14 cellular contexts compared by ENCODE assay signal in genomic region chr14:94938016-94938415, GRCh38.
DNase-seq lines count a peak whose midpoint lies in the region; ATAC-seq, FAIRE-seq and TF ChIP-seq lines count a peak whose summit lies in the region.
"Had no signal": no experiment of that assay in that cellular context is flagged by ENCODE, and none has a peak within 500 bp of the region (broad histone marks: within the 10 kb centered on the region; RNA-seq: fewer than 3 reads in every experiment).

No MANE protein-coding gene starts in this region.

- H4K8ac ChIP-seq in H1 (ENCODE audit: extremely low read depth, insufficient read depth, low read length) = no peak overlapping the region
- H4K8ac ChIP-seq in trophoblast cell (ENCODE audit: low read depth, low read length) = no peak overlapping the region

- 18% methylated on average over 2 of the region's 2 CpGs for WGBS in A549 (ENCODE audit: missing lambda C conversion rate)
- WGBS in H1 (ENCODE audit: extremely low coverage in 1 of 2, insufficient coverage in 1 of 2, insufficient read length in 1 of 2, insufficient replicate concordance in 2 of 2, low coverage in 1 of 2, low lambda C conversion rate in 2 of 2, missing lambda C conversion rate in 1 of 2), 2 experiments = 91% methylated on average over 2 of the region's 2 CpGs; no CpG with 5 or more reads in 1 of the 2 experiments
- WGBS in trophoblast cell (ENCODE audit: extremely low coverage, insufficient coverage, insufficient read length) = no CpG with 5 or more reads among the region's 2 CpGs

- no peaks in the 10 kb centered on the region for H3K79me1 ChIP-seq in H1 (ENCODE audit: low read depth, low read length)
- no peaks in the 10 kb centered on the region for H3K79me1 ChIP-seq in trophoblast cell (ENCODE audit: low read length)

- H3K9ac ChIP-seq in H1 (replicated peaks in 1 of 4; ENCODE audit: extremely low read depth in 1 of 4, low read depth in 3 of 4, low read length in 3 of 4) = no peak overlapping the region
- no peak overlapping the region for H3K9ac ChIP-seq in trophoblast cell (ENCODE audit: low read length)
- H3K9ac ChIP-seq: KMS-11 had no signal

- TF ChIP-seq EP300 in A549 (IDR thresholded peaks at IDR 0.05) (no peak), H1 (IDR thresholded peaks at IDR 0.05; ENCODE audit: borderline replicate concordance in 1 of 2, low read depth in 2 of 2, low read length in 2 of 2) (no peak)

- H4K91ac ChIP-seq in H1 (replicated peaks; ENCODE audit: insufficient read length, low read length) = no peak overlapping the region
- no peak overlapping the region for H4K91ac ChIP-seq in trophoblast cell (ENCODE audit: low read depth, low read length)

- peak overlapping the region; percentile 16; the same call in 1 of the 2 replicates for H2BK5ac ChIP-seq in H1 (ENCODE audit: low read depth, low read length)
- no peak overlapping the region for H2BK5ac ChIP-seq in trophoblast cell (ENCODE audit: low read depth, low read length, poor library complexity)

- POLR2A ChIA-PET in A549 (lab: Yijun Ruan, JAX) (no interaction called here), H1 (lab: Charles Lee; ENCODE audit: partially characterized antibody) (no interaction called here)

- H2BK120ac ChIP-seq in H1 (replicated peaks; ENCODE audit: low read depth, low read length) = no peak overlapping the region
- no peak overlapping the region for H2BK120ac ChIP-seq in trophoblast cell (ENCODE audit: insufficient read depth, low read length, poor library complexity)

- H3K79me2 ChIP-seq in H1 (ENCODE audit: control insufficient read depth in 1 of 2, insufficient read depth in 2 of 2, low read length in 2 of 2) = 0 out of 4 replicates have a peak, but pooled peaks cover 0 to 3% of the 10 kb centered on the region in 2 experiments
- H3K79me2 ChIP-seq in trophoblast cell (ENCODE audit: control insufficient read depth, insufficient read depth, low read length, poor library complexity) = no peaks in the 10 kb centered on the region

- no peak overlapping the region for H4K12ac ChIP-seq in trophoblast cell (ENCODE audit: low read depth, low read length)

- H2AFZ ChIP-seq in H1 (ENCODE audit: low read length) (no peak overlapping the region), trophoblast cell (ENCODE audit: insufficient read depth, low read length, poor library complexity) (no peak overlapping the region)

- H3K4me3 ChIP-seq in A549 (no peak overlapping the region), H1 (ENCODE audit: extremely low read depth in 1 of 4, insufficient read depth in 2 of 4, low read depth in 3 of 4, low read length in 4 of 4) (no peak overlapping the region), trophoblast cell (ENCODE audit: low read depth, low read length) (peak overlapping the region; percentile 34)

- H3K27me3 ChIP-seq in H1 (replicated peaks in 1 of 4; ENCODE audit: control insufficient read depth in 3 of 4, extremely low read depth in 1 of 4, insufficient read depth in 3 of 4, low read length in 3 of 4) = no peaks in the 10 kb centered on the region
- H3K27me3 ChIP-seq in trophoblast cell (ENCODE audit: insufficient read depth, low read length) = no peaks in the 10 kb centered on the region

- TF ChIP-seq CTCF in A549 (IDR thresholded peaks at IDR 0.05) (no peak), D721Med (IDR thresholded peaks at IDR 0.05; ENCODE audit: insufficient read depth, missing control alignments) (no peak), H1 (IDR thresholded peaks at IDR 0.05; ENCODE audit: control extremely low read depth in 1 of 3, insufficient read depth in 1 of 3, low read depth in 1 of 3, low read length in 3 of 3) (no peak)

- H3K23ac ChIP-seq in H1 (ENCODE audit: insufficient read length) = peak overlapping the region; percentile 73
- H3K23ac ChIP-seq in trophoblast cell (ENCODE audit: low read length) = peak overlapping the region; percentile 91

- CTCF ChIA-PET in A549 (lab: Yijun Ruan, JAX) (no interaction called here), H1 (lab: Charles Lee; ENCODE audit: partially characterized antibody) (no interaction called here)

- H3K27ac ChIP-seq in A549 (no peak overlapping the region), H1 (ENCODE audit: low read depth, low read length) (no peak overlapping the region), trophoblast cell (ENCODE audit: low read depth, low read length) (no peak overlapping the region)
- H3K27ac ChIP-seq: KMS-11 had no signal

- no peak for TF ChIP-seq RAD21 in A549 (conservative IDR thresholded peaks at IDR 0.05 in 1 of 2, IDR thresholded peaks at IDR 0.05 in 1 of 2)
- no peak for TF ChIP-seq RAD21 in H1 (IDR thresholded peaks at IDR 0.05 in 1 of 2, conservative IDR thresholded peaks at IDR 0.05 in 1 of 2; ENCODE audit: low read depth in 2 of 2, low read length in 2 of 2)

- H4K20me1 ChIP-seq in H1 (replicated peaks in 1 of 2; ENCODE audit: control insufficient read depth in 1 of 2, insufficient read depth in 2 of 2, low read length in 2 of 2) = peaks cover 0 to 6% of the 10 kb centered on the region in 2 experiments

- H3K14ac ChIP-seq in H1 (ENCODE audit: insufficient read length) = no peak overlapping the region
- H3K14ac ChIP-seq in trophoblast cell (ENCODE audit: low read length) = no peak overlapping the region

- H3K56ac ChIP-seq in H1 (replicated peaks; ENCODE audit: insufficient read length, low read depth, low read length) = peak overlapping the region; percentile 71

- H3K36me3 ChIP-seq in H1 (ENCODE audit: control insufficient read depth in 2 of 4, insufficient read depth in 4 of 4, low read length in 3 of 4) (no peaks in the 10 kb centered on the region), trophoblast cell (ENCODE audit: control insufficient read depth in 1 of 2, insufficient read depth in 2 of 2, low read length in 2 of 2) (no peaks in the 10 kb centered on the region)
- H3K36me3 ChIP-seq: BE2C had no signal

- DNase-seq in A549 (ENCODE audit: low read depth in 1 of 2, low spot score in 1 of 2) = no peak
- DNase-seq in D721Med (ENCODE audit: insufficient read length, low spot score) = no peak
- DNase-seq in H1 (ENCODE audit: low read depth in 1 of 2, low spot score in 2 of 2) = no peak
- DNase-seq in trophoblast cell = no peak
- no peak for DNase-seq in H4 (ENCODE audit: low spot score)
- DNase-seq in NCI-H2171 treated with DMSO at 0.1 percent for 48 hours (lab: John Stamatoyannopoulos, UW) = no peak
- DNase-seq: BE2C; Caco-2; CD8-positive, alpha-beta memory T cell had no signal

- TF ChIP-seq POLR2A in A549 (IDR thresholded peaks at IDR 0.05; ENCODE audit: low read length) (no peak), H1 (IDR thresholded peaks at IDR 0.05; ENCODE audit: control extremely low read depth in 1 of 2, low read depth in 2 of 2, low read length in 2 of 2) (no peak)

- H3K4me1 ChIP-seq in A549 (no peaks in the 10 kb centered on the region), H1 (replicated peaks in 1 of 4; ENCODE audit: control insufficient read depth in 3 of 4, insufficient read depth in 4 of 4, low read length in 3 of 4) (no peaks in the 10 kb centered on the region), trophoblast cell (ENCODE audit: control insufficient read depth in 1 of 2, insufficient read depth in 2 of 2, low read length in 2 of 2) (no peaks in the 10 kb centered on the region)
- H3K4me1 ChIP-seq: BE2C, Caco-2 had no signal

- no peak for ATAC-seq in A549
- no peak for ATAC-seq in HG03280 (IDR thresholded peaks at IDR 0.05; ENCODE audit: unreplicated experiment)
- ATAC-seq: HCT116 had no signal

- peak; percentile 7 for FAIRE-seq in A549 (lab: Jason Lieb, UNC)
- FAIRE-seq in D721Med (lab: Jason Lieb, UNC) = peak; percentile 88
- peak; percentile 28 for FAIRE-seq in H1 (lab: Jason Lieb, UNC)
- FAIRE-seq: GM19239, H54 had no signal

- H3K4me2 ChIP-seq in A549 (no peak overlapping the region), H1 (ENCODE audit: insufficient read depth in 1 of 2, low read depth in 2 of 2, low read length in 2 of 2) (no peak overlapping the region), trophoblast cell (ENCODE audit: low read length) (no peak overlapping the region)
- H3K4me2 ChIP-seq: KMS-11 had no signal

- no peak overlapping the region for H4K5ac ChIP-seq in H1 (ENCODE audit: insufficient read length, low read depth, low read length)

- H2BK15ac ChIP-seq in H1 (ENCODE audit: low read length) = peak overlapping the region; percentile 34; the same call in 1 of the 2 replicates

- no peak overlapping the region for H2BK20ac ChIP-seq in H1 (ENCODE audit: low read length)

- H3K18ac ChIP-seq in H1 (ENCODE audit: extremely low read depth, low read length) (no peak overlapping the region), trophoblast cell (ENCODE audit: low read length) (no peak overlapping the region)

- H2BK12ac ChIP-seq in H1 (ENCODE audit: low read depth, low read length) = 0 out of 2 replicates have a peak overlapping the region, but pooled peaks have one; percentile 68
- H2BK12ac ChIP-seq in trophoblast cell (ENCODE audit: low read length) = no peak overlapping the region

- peak overlapping the region; percentile 95; the same call in 1 of the 2 replicates for H2AK5ac ChIP-seq in H1 (ENCODE audit: low read depth, low read length)
- H2AK5ac ChIP-seq in trophoblast cell (ENCODE audit: low read length) = no peak overlapping the region

- H3K4ac ChIP-seq in H1 (replicated peaks; ENCODE audit: insufficient read length, low read depth, low read length) = no peak overlapping the region
- no peak overlapping the region for H3K4ac ChIP-seq in trophoblast cell (ENCODE audit: low read depth, low read length)

- no peaks in the 10 kb centered on the region for H3K9me3 ChIP-seq in A549
- no peaks in the 10 kb centered on the region; a peak in 1 of 4 replicates for H3K9me3 ChIP-seq in H1 (ENCODE audit: insufficient read depth in 2 of 2, low read depth in 1 of 2, low read length in 1 of 2)
- H3K9me3 ChIP-seq in trophoblast cell (ENCODE audit: insufficient read depth, low read depth, low read length) = peaks cover 6% of the 10 kb centered on the region
- H3K9me3 ChIP-seq: BE2C, Caco-2 had no signal

- peaks cover 11% of the 10 kb centered on the region; the same call in 1 of the 2 replicates for H3K23me2 ChIP-seq in H1 (ENCODE audit: low read depth, low read length)

TF ChIP-seq in A549, 52 proteins besides CTCF, POLR2A, EP300 and RAD21:
- TF ChIP-seq, protein P1, sequence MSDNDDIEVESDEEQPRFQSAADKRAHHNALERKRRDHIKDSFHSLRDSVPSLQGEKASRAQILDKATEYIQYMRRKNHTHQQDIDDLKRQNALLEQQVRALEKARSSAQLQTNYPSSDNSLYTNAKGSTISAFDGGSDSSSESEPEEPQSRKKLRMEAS (IDR thresholded peaks at IDR 0.05) = no peak
- TF ChIP-seq BHLHE40 (IDR thresholded peaks at IDR 0.05; ENCODE audit: low read depth, low read length) = no peak

TF ChIP-seq in H1, 55 proteins besides CTCF, POLR2A, EP300 and RAD21 (continues in another document):
- TF ChIP-seq POU5F1 (IDR thresholded peaks at IDR 0.05; ENCODE audit: low read depth, low read length) = no peak
- no peak for TF ChIP-seq ATF3 (IDR thresholded peaks at IDR 0.05; ENCODE audit: insufficient read depth, low read depth, low read length)
- TF ChIP-seq TCF12 (IDR thresholded peaks at IDR 0.05; ENCODE audit: low read depth, low read length) = no peak
- TF ChIP-seq KDM1A (IDR thresholded peaks at IDR 0.05; ENCODE audit: borderline replicate concordance, low read length) = no peak
